ENCODE assay signal across 25 cellular contexts in the genomic region with DNA sequence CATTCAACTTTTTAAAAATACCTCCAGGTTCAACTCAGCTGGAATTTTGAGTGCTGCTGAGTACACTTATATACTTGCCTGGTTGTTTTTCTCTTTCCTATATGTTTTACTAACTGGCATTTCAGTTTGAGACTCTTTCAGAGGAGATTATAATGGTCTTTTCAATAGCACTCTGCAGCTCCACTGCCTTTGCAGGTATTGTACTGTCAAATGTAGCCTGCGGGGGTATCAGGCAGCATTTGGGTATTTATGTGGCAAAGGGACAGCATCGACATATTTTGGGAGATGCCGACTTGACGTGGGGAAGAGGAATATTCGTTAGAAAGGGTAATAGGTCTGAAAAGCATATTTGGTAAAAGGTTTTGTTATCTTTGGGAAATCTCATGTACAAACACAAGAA. TPM values are rescaled to one million over a fixed set of nuclear protein-coding genes. Genes with fewer than 3 reads are reported as not detected.
DNase-seq lines count a peak whose midpoint lies in the region; ATAC-seq, FAIRE-seq and TF ChIP-seq lines count a peak whose summit lies in the region.
"Had no signal": no experiment of that assay in that cellular context is flagged by ENCODE, and none has a peak within 500 bp of the region (broad histone marks: within the 10 kb centered on the region; RNA-seq: fewer than 3 reads in every experiment).

No MANE protein-coding gene starts in this region.

- H3K4me3 ChIP-seq in A549 = no peak overlapping the region
- no peak overlapping the region for H3K4me3 ChIP-seq in Loucy (ENCODE audit: low read length, poor library complexity, severe bottlenecking)
- H3K4me3 ChIP-seq in endothelial cell of umbilical vein (replicated peaks in 1 of 3; ENCODE audit: insufficient read depth in 1 of 3, low read depth in 1 of 3, low read length in 3 of 3) = no peak overlapping the region
- no peak overlapping the region for H3K4me3 ChIP-seq in neural progenitor cell

- H3K27ac ChIP-seq in A549 (peak overlapping the region; percentile 44 to 70; a peak in 3 of 6 replicates), endothelial cell of umbilical vein (ENCODE audit: insufficient read depth, low read depth, low read length) (no peak overlapping the region), neural progenitor cell (no peak overlapping the region)
- H3K27ac ChIP-seq: C4-2B had no signal

- intact Hi-C loops in endothelial cell of umbilical vein (cut with micrococcal nuclease) = no loop called here

- H3F3A ChIP-seq in Loucy (ENCODE audit: low read depth) = no peaks in the 10 kb centered on the region
- H3F3A ChIP-seq in neural progenitor cell (ENCODE audit: low read depth) = no peaks in the 10 kb centered on the region

- H3K4me1 Mint-ChIP-seq in neural progenitor cell = peaks cover 10% of the 10 kb centered on the region
- H3K4me1 Mint-ChIP-seq in naive thymus-derived CD8-positive, alpha-beta T cell = peaks cover 7 to 16% (median 10%) of the 10 kb centered on the region in 4 donors

- dilution Hi-C loops in endothelial cell of umbilical vein (cut with MboI; ENCODE audit: extremely low pct_ligation_motif_present, low sequenced_read_pairs) = no loop called here

- no peaks in the 10 kb centered on the region for H3K9me1 ChIP-seq in endothelial cell of umbilical vein (replicated peaks; ENCODE audit: control insufficient read depth, extremely low read depth, insufficient read depth, low read length)

- 86% methylated on average over 5 of the region's 5 CpGs for WGBS in A549 (ENCODE audit: missing lambda C conversion rate)

- no peak overlapping the region for H3K27ac Mint-ChIP-seq in neural progenitor cell
- H3K27ac Mint-ChIP-seq in naive thymus-derived CD8-positive, alpha-beta T cell = no peak overlapping the region
- H3K27ac Mint-ChIP-seq: HFFc6 had no signal

- H2AFZ ChIP-seq in Loucy (ENCODE audit: low read length) (no peak overlapping the region), endothelial cell of umbilical vein (ENCODE audit: low read depth, low read length) (no peak overlapping the region), neural progenitor cell (replicated peaks) (no peak overlapping the region)

- H3K27me3 ChIP-seq in Loucy (ENCODE audit: insufficient read depth, low read length, poor library complexity, severe bottlenecking) (no peaks in the 10 kb centered on the region), endothelial cell of umbilical vein (ENCODE audit: control insufficient read depth in 2 of 2, insufficient read depth in 2 of 2, low read length in 2 of 2) (no peaks in the 10 kb centered on the region), neural progenitor cell (no peaks in the 10 kb centered on the region)
- H3K27me3 ChIP-seq: BE2C had no signal

- TF ChIP-seq POLR2A in A549 (IDR thresholded peaks at IDR 0.05; ENCODE audit: low read length) (no peak), endothelial cell of umbilical vein (IDR thresholded peaks at IDR 0.05; ENCODE audit: low read depth, low read length) (no peak)

- H3K36me3 ChIP-seq in Loucy (ENCODE audit: insufficient read depth, low read length) (no peaks in the 10 kb centered on the region), endothelial cell of umbilical vein (ENCODE audit: control insufficient read depth in 2 of 2, extremely low read depth in 1 of 2, insufficient read depth in 2 of 2, low read length in 2 of 2) (no peaks in the 10 kb centered on the region), neural progenitor cell (no peaks in the 10 kb centered on the region)
- H3K36me3 ChIP-seq: BE2C had no signal

- no peaks in the 10 kb centered on the region for H3K9me3 ChIP-seq in A549
- no peaks in the 10 kb centered on the region for H3K9me3 ChIP-seq in Loucy (ENCODE audit: insufficient read depth, low read depth, low read length)
- H3K9me3 ChIP-seq in endothelial cell of umbilical vein (replicated peaks; ENCODE audit: control insufficient read depth, insufficient read depth, low read length) = no peaks in the 10 kb centered on the region
- no peaks in the 10 kb centered on the region for H3K9me3 ChIP-seq in neural progenitor cell (ENCODE audit: low read depth)
- H3K9me3 ChIP-seq: BE2C had no signal

- TF ChIP-seq CTCF in A549 (IDR thresholded peaks at IDR 0.05) (no peak), Loucy (conservative IDR thresholded peaks at IDR 0.05; ENCODE audit: low read length) (peak; percentile 29), endothelial cell of umbilical vein (IDR thresholded peaks at IDR 0.05; ENCODE audit: extremely low read depth in 1 of 2, insufficient read depth in 1 of 2, low read depth in 1 of 2, low read length in 2 of 2) (no peak), neural progenitor cell (IDR thresholded peaks at IDR 0.05) (peak; percentile 26)

- no peaks in the 10 kb centered on the region for H3K27me3 Mint-ChIP-seq in neural progenitor cell (ENCODE audit: insufficient read depth, low read depth)
- peaks cover 0 to 6% (median 0%) of the 10 kb centered on the region in 5 donors for H3K27me3 Mint-ChIP-seq in naive thymus-derived CD8-positive, alpha-beta T cell
- H3K27me3 Mint-ChIP-seq: CD4-positive, alpha-beta memory T cell had no signal

- peaks cover 4% of the 10 kb centered on the region for H3K9me3 Mint-ChIP-seq in neural progenitor cell
- peaks cover 0 to 1% (median 0%) of the 10 kb centered on the region in 9 donors for H3K9me3 Mint-ChIP-seq in naive thymus-derived CD8-positive, alpha-beta T cell
- H3K9me3 Mint-ChIP-seq: CD4-positive, alpha-beta memory T cell; H9; HFFc6 had no signal

- no peaks in the 10 kb centered on the region for H3K9me2 ChIP-seq in Loucy (replicated peaks; ENCODE audit: low read depth, low read length)

- CTCF ChIA-PET in A549 (lab: Yijun Ruan, JAX) (interaction anchor here (0.8 to 1.3 kb wide), 3 partner anchors 11 to 387 kb away, joined by 3 to 6 read pairs (median 3); partner anchors contain the start of gene TGFBR3), endothelial cell of umbilical vein (lab: Charles Lee) (interaction anchor here (0.7 to 1.3 kb wide), 2 partner anchors 10 to 46 kb away, joined by 3 read pairs; no protein-coding TSS in a partner anchor)

- H3K36me3 Mint-ChIP-seq in neural progenitor cell = no peaks in the 10 kb centered on the region
- no peaks in the 10 kb centered on the region for H3K36me3 Mint-ChIP-seq in naive thymus-derived CD8-positive, alpha-beta T cell
- H3K36me3 Mint-ChIP-seq: CD4-positive, alpha-beta memory T cell had no signal

- TF ChIP-seq RAD21 in A549 (conservative IDR thresholded peaks at IDR 0.05 in 1 of 2, IDR thresholded peaks at IDR 0.05 in 1 of 2) = no peak

- ATAC-seq in A549 = no peak
- no peak for ATAC-seq in naive thymus-derived CD8-positive, alpha-beta T cell
- no peak for ATAC-seq in GM19023 (IDR thresholded peaks at IDR 0.05; ENCODE audit: unreplicated experiment)

- H3K4me2 ChIP-seq in A549 (peak overlapping the region; percentile 37; the same call in 2 of the 3 replicates), Loucy (ENCODE audit: low read depth, low read length, poor library complexity, severe bottlenecking) (no peak overlapping the region), endothelial cell of umbilical vein (ENCODE audit: insufficient read depth, low read length) (peak overlapping the region; percentile 58), neural progenitor cell (peak overlapping the region; percentile 29)

- H3K4me3 Mint-ChIP-seq in neural progenitor cell = no peak overlapping the region
- H3K4me3 Mint-ChIP-seq in naive thymus-derived CD8-positive, alpha-beta T cell = no peak overlapping the region
- H3K4me3 Mint-ChIP-seq: CD4-positive, alpha-beta memory T cell; H9; HFFc6 had no signal

- TF ChIP-seq EP300 in A549 (IDR thresholded peaks at IDR 0.05) = no peak

- POLR2A ChIA-PET in A549 (lab: Yijun Ruan, JAX) = no interaction called here
- POLR2A ChIA-PET in endothelial cell of umbilical vein (lab: Charles Lee) = no interaction called here
- POLR2A ChIA-PET in naive thymus-derived CD8-positive, alpha-beta T cell (lab: Charles Lee) = interaction anchor here (0.7 kb wide), 1 partner anchor 393 kb away, joined by 4 read pairs; no protein-coding TSS in a partner anchor

- H3K4me1 ChIP-seq in A549 = peaks cover 63% of the 10 kb centered on the region
- H3K4me1 ChIP-seq in Loucy (ENCODE audit: insufficient read depth, low read length, poor library complexity, severe bottlenecking) = peaks cover 11% of the 10 kb centered on the region
- peaks cover 21% of the 10 kb centered on the region for H3K4me1 ChIP-seq in endothelial cell of umbilical vein (ENCODE audit: control insufficient read depth, extremely low read depth, insufficient read depth, low read length)
- peaks cover 12% of the 10 kb centered on the region for H3K4me1 ChIP-seq in neural progenitor cell
- H3K4me1 ChIP-seq: BE2C had no signal

- FAIRE-seq in A549 (lab: Jason Lieb, UNC) = no peak
- no peak for FAIRE-seq in endothelial cell of umbilical vein (lab: Jason Lieb, UNC)
- FAIRE-seq: D721Med, G401.6, GM12891, GM19239, HepG2, HTR-8/SVneo had no signal

- no TSS peak for BruUV-seq in endothelial cell of umbilical vein (replicated peaks; lab: Mats Ljungman, UMichigan)

- no peak for DNase-seq in A549 (ENCODE audit: low read depth in 1 of 2, low spot score in 1 of 2)
- DNase-seq in endothelial cell of umbilical vein (ENCODE audit: low read depth, low spot score) = no peak
- DNase-seq in neural progenitor cell (ENCODE audit: low spot score) = no peak
- no peak for DNase-seq in NCI-H1105 treated with DMSO at 0.1 percent for 48 hours (lab: John Stamatoyannopoulos, UW)
- no peak for DNase-seq in naive thymus-derived CD8-positive, alpha-beta T cell
- no peak for DNase-seq in NCI-H2227 (lab: John Stamatoyannopoulos, UW; ENCODE audit: unreplicated experiment)
- DNase-seq: BE2C; CD4-positive, alpha-beta memory T cell; COR-L47; DMS153; DMS79 treated with DMSO at 0.1 percent for 48 hours; EL; GOT3; H9; HFFc6 had no signal

- H3K9ac ChIP-seq in Loucy (ENCODE audit: low read depth, low read length, poor library complexity, severe bottlenecking) (no peak overlapping the region), endothelial cell of umbilical vein (replicated peaks; ENCODE audit: extremely low read depth, insufficient read depth, low read length) (no peak overlapping the region), neural progenitor cell (no peak overlapping the region)

- H3K79me2 ChIP-seq in Loucy (ENCODE audit: insufficient read depth, low read length) (no peaks in the 10 kb centered on the region), endothelial cell of umbilical vein (ENCODE audit: control insufficient read depth, insufficient read depth, low read length) (no peaks in the 10 kb centered on the region), neural progenitor cell (ENCODE audit: low read depth) (no peaks in the 10 kb centered on the region)

- H4K20me1 ChIP-seq in Loucy (ENCODE audit: insufficient read depth, low read length, poor library complexity, severe bottlenecking) (no peaks in the 10 kb centered on the region), endothelial cell of umbilical vein (replicated peaks; ENCODE audit: control insufficient read depth, extremely low read depth, insufficient read depth, low read length) (no peaks in the 10 kb centered on the region), neural progenitor cell (ENCODE audit: low read depth) (no peaks in the 10 kb centered on the region)

RNA-seq across cellular contexts. Expression of gene TGFBR3, which starts 11.1 kb away (rescaled TPM):
- polyA plus RNA-seq in A549 (2011; rRNA removed) = 8.9 and 12.1 TPM in 2 replicates
- 2.2 and 2.6 TPM in 2 replicates for polyA plus RNA-seq in A549 (2012; cell fraction: cytosol; rRNA removed)
- polyA plus RNA-seq in A549 (2012; cell fraction: nucleus; rRNA removed) = 3.6 and 3.9 TPM in 2 replicates
- polyA plus RNA-seq in A549 (2017; fragmentation: RNase III; extraction: RNeasy Plus Mini Kit Qiagen cat#74134 plus additional on column Dnase treatment) = 5.0 to 5.8 TPM (median 5.5 TPM) in 3 replicates
- 19.1 and 19.3 TPM in 2 replicates for polyA minus RNA-seq in A549 (2011; rRNA and poly(A)+ RNA removed)
- 10.5 and 13.4 TPM in 2 replicates for total RNA-seq in endothelial cell of umbilical vein
- polyA plus RNA-seq in endothelial cell of umbilical vein = 7.2 and 8.0 TPM in 2 replicates
- polyA plus RNA-seq in endothelial cell of umbilical vein (2011; cell fraction: cytosol; rRNA removed) = 4.8 and 5.2 TPM in 2 replicates
- 10.3 and 12.1 TPM in 2 replicates for polyA plus RNA-seq in endothelial cell of umbilical vein (2011; cell fraction: nucleus; rRNA removed)
- polyA plus RNA-seq in endothelial cell of umbilical vein (2012) = 7.4 and 7.5 TPM in 2 replicates
- polyA minus RNA-seq in endothelial cell of umbilical vein = 32.5 and 37.8 TPM in 2 replicates
- 26.7 TPM for polyA minus RNA-seq in endothelial cell of umbilical vein (2011; cell fraction: cytosol; rRNA and poly(A)+ RNA removed)
- polyA minus RNA-seq in endothelial cell of umbilical vein (2011; cell fraction: nucleus; rRNA and poly(A)+ RNA removed) = 33.4 and 41.6 TPM in 2 replicates
- total RNA-seq in neural progenitor cell (ENCODE audit: low replicate concordance) = 9.0 and 11.8 TPM in 2 replicates
- total RNA-seq in naive thymus-derived CD8-positive, alpha-beta T cell = 10 to 100 TPM; 11.6 to 12.0 TPM
- 10 to 100 TPM in 1 of 3 donors, 1 to 10 TPM in 2; 6.1 to 67.6 (median 9.5) TPM for polyA plus RNA-seq in naive thymus-derived CD8-positive, alpha-beta T cell

RNA-seq across cellular contexts. Expression of gene BRDT, which starts 52.2 kb away (rescaled TPM):
- polyA plus RNA-seq in A549 (2011; rRNA removed) (not detected in 2 replicates), A549 (2017; fragmentation: RNase III; extraction: RNeasy Plus Mini Kit Qiagen cat#74134 plus additional on column Dnase treatment) (not detected in 3 replicates), endothelial cell of umbilical vein (not detected in 2 replicates)
- polyA plus RNA-seq in A549 (2012; cell fraction: cytosol; rRNA removed) = not detected in 2 replicates
- not detected in 2 replicates for polyA plus RNA-seq in A549 (2012; cell fraction: nucleus; rRNA removed)
- not detected in 2 replicates for polyA minus RNA-seq in A549 (2011; rRNA and poly(A)+ RNA removed)
- total RNA-seq in endothelial cell of umbilical vein (not detected in 2 replicates), neural progenitor cell (ENCODE audit: low replicate concordance) (not detected in 2 replicates)
- not detected in 2 replicates for polyA plus RNA-seq in endothelial cell of umbilical vein (2011; cell fraction: cytosol; rRNA removed)
- polyA plus RNA-seq in endothelial cell of umbilical vein (2011; cell fraction: nucleus; rRNA removed) = 0.11 TPM in 1 of 2 replicates, not detected in the other
- not detected in 2 replicates for polyA plus RNA-seq in endothelial cell of umbilical vein (2012)
- not detected in 2 replicates for polyA minus RNA-seq in endothelial cell of umbilical vein
- not detected for polyA minus RNA-seq in endothelial cell of umbilical vein (2011; cell fraction: cytosol; rRNA and poly(A)+ RNA removed)
- not detected in 2 replicates for polyA minus RNA-seq in endothelial cell of umbilical vein (2011; cell fraction: nucleus; rRNA and poly(A)+ RNA removed)
- total RNA-seq in naive thymus-derived CD8-positive, alpha-beta T cell = not detected
- polyA plus RNA-seq in naive thymus-derived CD8-positive, alpha-beta T cell = not detected
- total RNA-seq: A172, HepG2, HFFc6 had no signal
- polyA plus RNA-seq: CD4-positive, alpha-beta memory T cell; HepG2 had no signal

Comparison
In these comparisons a context has a peak if more than half of its experiments do, and no peak if none do; other contexts are left out.
1. H3K27ac ChIP-seq: peak in A549 (2 of 2); none in endothelial cell of umbilical vein (single experiment) and neural progenitor cell (single experiment).
2. CTCF ChIP-seq: peak in Loucy (single experiment) and neural progenitor cell (single experiment); none in A549 (single experiment) and endothelial cell of umbilical vein (0 of 2).